ENCODE assay signal across 8 cellular contexts in the genomic region with DNA sequence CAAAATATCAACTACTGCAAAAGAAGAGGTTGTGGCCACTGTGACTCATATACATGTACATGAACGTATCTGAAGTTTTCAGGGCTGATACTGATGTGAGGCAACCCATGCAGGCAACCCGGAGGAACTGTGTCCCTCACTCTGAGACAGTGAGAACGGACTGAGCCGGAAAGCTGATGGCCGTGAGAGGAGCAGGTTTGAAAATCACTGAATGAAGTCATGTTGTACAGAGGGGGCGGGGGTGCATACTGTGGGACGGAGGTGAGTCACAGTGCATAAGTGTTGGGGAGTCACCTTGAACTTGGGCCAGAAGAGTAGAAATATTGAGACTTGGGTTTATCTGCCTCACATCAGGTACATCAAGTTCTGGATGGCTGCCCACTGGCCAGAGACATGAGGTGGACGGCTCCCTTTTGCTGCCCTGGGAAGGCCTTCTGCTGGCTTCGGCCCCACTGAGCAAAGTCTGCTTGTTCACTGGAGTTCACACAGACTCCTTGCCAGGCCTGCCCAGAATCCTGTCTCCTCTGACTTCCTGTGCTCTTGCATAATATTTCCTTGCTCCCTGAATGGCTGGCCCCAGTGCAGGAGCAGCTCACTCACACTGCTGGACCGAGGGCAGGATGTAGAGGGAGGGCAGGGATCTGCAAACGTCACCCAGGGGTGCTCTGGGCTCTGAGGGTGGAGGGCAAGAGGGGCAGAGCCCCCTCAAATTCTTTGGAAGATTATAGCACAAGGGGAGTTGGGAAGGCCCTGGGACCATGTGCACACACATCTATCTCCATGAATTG. TPM values are rescaled to one million over a fixed set of nuclear protein-coding genes. Genes with fewer than 3 reads are reported as not detected.
DNase-seq lines count a peak whose midpoint lies in the region; ATAC-seq, FAIRE-seq and TF ChIP-seq lines count a peak whose summit lies in the region.

No MANE protein-coding gene starts in this region.

- H3K9me3 Mint-ChIP-seq in astrocyte (ENCODE audit: unreplicated experiment), result peaks cover 6% of the 10 kb centered on the region

- H3K9me3 ChIP-seq in astrocyte (ENCODE audit: insufficient read depth, low read depth, low read length) (no peaks in the 10 kb centered on the region), thyroid gland (no peaks in the 10 kb centered on the region)
- H3K9me3 ChIP-seq in effector memory CD4-positive, alpha-beta T cell (ENCODE audit: control insufficient read depth, low read length), result no peaks in the 10 kb centered on the region

- no peak overlapping the region for H3K4me3 Mint-ChIP-seq in astrocyte (ENCODE audit: unreplicated experiment)

- H3K36me3 ChIP-seq in astrocyte (ENCODE audit: insufficient read depth, low read length), result no peaks in the 10 kb centered on the region
- no peaks in the 10 kb centered on the region for H3K36me3 ChIP-seq in thyroid gland
- H3K36me3 ChIP-seq in effector memory CD4-positive, alpha-beta T cell (ENCODE audit: control insufficient read depth, insufficient read depth, low read length), result no peaks in the 10 kb centered on the region

- H3K4me2 ChIP-seq in astrocyte (ENCODE audit: low read length), result peak overlapping the region; percentile 61

- H3K4me1 Mint-ChIP-seq in astrocyte (ENCODE audit: low read depth, unreplicated experiment), result peaks cover 22% of the 10 kb centered on the region

- H3K36me3 Mint-ChIP-seq in astrocyte (ENCODE audit: low read depth, unreplicated experiment), result peaks cover 6% of the 10 kb centered on the region

- H3K9ac ChIP-seq in astrocyte (ENCODE audit: low read length), result peak overlapping the region; percentile 34

- peak overlapping the region; percentile 52 for H2AFZ ChIP-seq in astrocyte (ENCODE audit: low read depth, low read length)

- H3K27ac Mint-ChIP-seq in astrocyte (ENCODE audit: unreplicated experiment), result no peak overlapping the region

- no peaks in the 10 kb centered on the region for H4K20me1 ChIP-seq in astrocyte (ENCODE audit: insufficient read depth, low read length)

- no peak for TF ChIP-seq CTCF in astrocyte (IDR thresholded peaks at IDR 0.05; ENCODE audit: insufficient read depth, low read depth, low read length)
- no peak for TF ChIP-seq CTCF in thyroid gland (IDR thresholded peaks at IDR 0.05)

- FAIRE-seq in astrocyte (lab: Jason Lieb, UNC), result peak; percentile 29

- H3K27ac ChIP-seq in astrocyte (ENCODE audit: low read depth, low read length), result peak overlapping the region; percentile 71
- peak overlapping the region; percentile 46 to 88 (median 67) for H3K27ac ChIP-seq in thyroid gland
- H3K27ac ChIP-seq in effector memory CD4-positive, alpha-beta T cell (ENCODE audit: insufficient read depth, low read length, poor library complexity, severe bottlenecking), result no peak overlapping the region

- 45 to 52% methylated on average over 9 to 11 of the region's 11 CpGs for WGBS in thyroid gland, 2 donors

- DNase-seq in ACHN, result peak; percentile 94
- peak; percentile 98 for DNase-seq in HT1080 (ENCODE audit: low read depth)
- DNase-seq in astrocyte (ENCODE audit: low read depth), result peak; percentile 97
- DNase-seq in kidney glomerular epithelial cell (lab: John Stamatoyannopoulos, UW), result peak; percentile 97
- DNase-seq in thyroid gland, result peak; percentile 87 to 88
- DNase-seq in globus pallidus (ENCODE audit: low spot score), result no peak
- no peak for DNase-seq in effector memory CD4-positive, alpha-beta T cell

- H3K79me2 ChIP-seq in astrocyte (ENCODE audit: insufficient read depth, low read length), result no peaks in the 10 kb centered on the region

- H3K4me1 ChIP-seq in astrocyte (ENCODE audit: insufficient read depth, low read length) (peaks cover 26% of the 10 kb centered on the region), thyroid gland (peaks cover 37 to 56% of the 10 kb centered on the region in 2 donors)
- H3K4me1 ChIP-seq in effector memory CD4-positive, alpha-beta T cell (ENCODE audit: control insufficient read depth, insufficient read depth, low read length, poor library complexity, severe bottlenecking), result no peaks in the 10 kb centered on the region

- H3K4me3 ChIP-seq in astrocyte (ENCODE audit: insufficient read depth, low read depth, low read length), result peak overlapping the region; percentile 4
- H3K4me3 ChIP-seq in thyroid gland (replicated peaks in 1 of 3), result no peak overlapping the region
- H3K4me3 ChIP-seq in effector memory CD4-positive, alpha-beta T cell (ENCODE audit: insufficient read depth, low read depth, low read length, poor library complexity, severe bottlenecking), result no peak overlapping the region

- intact Hi-C loops in thyroid gland (cut with DNase I), result no loop called here

- H3K27me3 ChIP-seq in astrocyte (ENCODE audit: insufficient read depth, low read length), result no peaks in the 10 kb centered on the region
- no peaks in the 10 kb centered on the region for H3K27me3 ChIP-seq in thyroid gland
- no peaks in the 10 kb centered on the region for H3K27me3 ChIP-seq in effector memory CD4-positive, alpha-beta T cell (replicated peaks; ENCODE audit: control insufficient read depth, insufficient read depth, low read length, poor library complexity, severe bottlenecking)

- in situ Hi-C loops in ACHN (cut with HindIII; ENCODE audit: low pct_ligation_motif_present, low pct_unique_long_range_greater_than_20kb, low sequenced_read_pairs), result no loop called here

- TF ChIP-seq POLR2A in thyroid gland (IDR thresholded peaks at IDR 0.05), result peak in 1 of 2 donors; percentile 35

- H3K27me3 Mint-ChIP-seq in astrocyte (ENCODE audit: low read depth, unreplicated experiment), result no peaks in the 10 kb centered on the region

- no peak for ATAC-seq in HG02642 (IDR thresholded peaks at IDR 0.05; ENCODE audit: poor library complexity, unreplicated experiment)

RNA-seq across cellular contexts. Expression of gene EPAS1, which starts 18.1 kb away (rescaled TPM):
- 21.8 and 25.8 TPM in 2 replicates for total RNA-seq in HT1080 (2014; rRNA removed; shearing (Covaris generic))
- polyA plus RNA-seq in HT1080 (2015; cell fraction: cytosol; rRNA removed), result 25.3 and 30.2 TPM in 2 replicates
- polyA plus RNA-seq in HT1080 (2015; cell fraction: nucleus; rRNA removed), result 29.1 and 30.2 TPM in 2 replicates
- total RNA-seq in astrocyte (42.8 and 42.9 TPM in 2 replicates), thyroid gland (100 to 1,000 TPM; 124 to 563 (median 182) TPM)

Comparison
In these comparisons a context has a peak if more than half of its experiments do, and no peak if none do; other contexts are left out.
1. DNase-seq: peak in ACHN (single experiment), HT1080 (single experiment), astrocyte (single experiment), kidney glomerular epithelial cell (single experiment) and thyroid gland (2 of 2); none in globus pallidus (single experiment) and effector memory CD4-positive, alpha-beta T cell (0 of 3).